In genomic region chr19:18763674-18764590, GRCh38 we compare ENCODE assay signal across 7 cellular contexts. TPM values are rescaled to one million over a fixed set of nuclear protein-coding genes. Genes with fewer than 3 reads are reported as not detected.
DNase-seq lines count a peak whose midpoint lies in the region; FAIRE-seq and TF ChIP-seq lines count a peak whose summit lies in the region.

No MANE protein-coding gene starts in this region.

- H3K36me3 ChIP-seq in GM23248 (ENCODE audit: low read depth) (no peaks in the 10 kb centered on the region), H7 (replicated peaks; ENCODE audit: control insufficient read depth, insufficient read depth, low read length) (no peaks in the 10 kb centered on the region)

- H3F3A ChIP-seq in GM23248 (ENCODE audit: insufficient read depth): peaks cover 20% of the 10 kb centered on the region; the same call in 1 of the 2 replicates

- H3K9me3 ChIP-seq in GM23248 (ENCODE audit: low read depth): no peaks in the 10 kb centered on the region

- no peaks in the 10 kb centered on the region for H3K79me2 ChIP-seq in GM23248 (ENCODE audit: insufficient read depth)

- H3K4me3 ChIP-seq in GM23248: peak overlapping the region; percentile 39; the same call in 1 of the 2 replicates
- peak overlapping the region in 4 of 7 experiments; percentile 1 to 16 (median 9) for H3K4me3 ChIP-seq in skin epidermis
- H3K4me3 ChIP-seq in H7 (ENCODE audit: insufficient read depth, low read depth, low read length): no peak overlapping the region

- no peaks in the 10 kb centered on the region for H4K20me1 ChIP-seq in GM23248 (ENCODE audit: insufficient read depth)

- H2AFZ ChIP-seq in GM23248: no peak overlapping the region

- FAIRE-seq in D721Med (lab: Jason Lieb, UNC): no peak

- 40 to 42% methylated on average over 41 of the region's 41 CpGs for WGBS in GM23248 (ENCODE audit: low coverage in 1 of 2, low lambda C conversion rate in 2 of 2, missing lambda C conversion rate in 2 of 2), 2 experiments

- H3K4me1 ChIP-seq in GM23248 (ENCODE audit: insufficient read depth): peaks cover 21% of the 10 kb centered on the region

- TF ChIP-seq CTCF in D721Med (IDR thresholded peaks at IDR 0.05; ENCODE audit: insufficient read depth, missing control alignments): no peak

- H3K27me3 ChIP-seq in GM23248 (replicated peaks; ENCODE audit: insufficient read depth) (no peaks in the 10 kb centered on the region), H7 (ENCODE audit: control insufficient read depth, insufficient read depth, low read length) (no peaks in the 10 kb centered on the region; the same call in none of the 2 replicates)

- DNase-seq in GM23248 (peak; percentile 98), NCI-H69 (lab: John Stamatoyannopoulos, UW) (peak; percentile 25), epithelial cell of prostate (ENCODE audit: low read depth, low spot score) (peak; percentile 89), H7 (no peak), NCI-H774 (lab: John Stamatoyannopoulos, UW) (no peak), D721Med (ENCODE audit: insufficient read length, low spot score) (no peak)

- H3K9me2 ChIP-seq in GM23248 (ENCODE audit: insufficient read depth): no peaks in the 10 kb centered on the region

- H3K27ac ChIP-seq in GM23248 (peak overlapping the region; percentile 86), epithelial cell of prostate (peak overlapping the region; percentile 87), skin epidermis (peak overlapping the region in 12 of 21 experiments; percentile 3 to 79 (median 50))

- H3K4me2 ChIP-seq in GM23248 (ENCODE audit: unreplicated experiment): peak overlapping the region; percentile 47

- in situ Hi-C loops in GM23248 (cut with MboI): no loop called here

- H3K9ac ChIP-seq in GM23248: peak overlapping the region; percentile 60

RNA-seq across cellular contexts. Expression of gene COMP, which starts 27.2 kb away (rescaled TPM):
- total RNA-seq in GM23248 (2014; rRNA removed; shearing (Covaris generic)): 93.8 and 96.6 TPM in 2 replicates
- polyA plus RNA-seq in GM23248 (2016; fragmentation: Nextera tagmentation; extraction: Ambion mirVana): 252 and 257 TPM in 2 replicates
- total RNA-seq in H7 (2014; rRNA removed; shearing (Covaris generic)): not detected in 2 replicates

Comparison
In these comparisons a context has a peak if more than half of its experiments do, and no peak if none do; other contexts are left out.
1. DNase-seq: peak in GM23248 (single experiment), NCI-H69 (single experiment) and epithelial cell of prostate (single experiment); none in H7 (single experiment), NCI-H774 (single experiment) and D721Med (single experiment).
2. RNA of gene COMP, which starts 27.2 kb away (total RNA-seq): 93.8 to 96.6 TPM in GM23248; not detected in H7; every median in the first group is over 10 times any median in the second.
3. Peak in every context shown above with its lines, with median percentiles within 50 percentile points of each other: H3K27ac ChIP-seq.